22 cellular contexts compared by ENCODE assay signal in genomic region chr18:26791676-26792075, GRCh38.
"Had no signal": no experiment of that assay in that cellular context is flagged by ENCODE, and none has a peak within 500 bp of the region (broad histone marks: within the 10 kb centered on the region; RNA-seq: fewer than 3 reads in every experiment).

No MANE protein-coding gene starts in this region.

- ATAC-seq: activated CD4-positive, alpha-beta T cell treated with anti-CD3 and anti-CD28 coated beads for 36 hours; activated T-cell treated with anti-CD3 and anti-CD28 coated beads, Interleukin-2, amount 50 U/mL, for 72 hours; left colon; right lobe of liver; stimulated activated naive B cell treated with anti-CD40 and anti-IgM and Interleukin-4, amounts not matched to agents 10 μg/mL and 1 μg/mL and 100 μg/mL, for 72 hours had no signal

- H3K27me3 ChIP-seq: cardiac muscle cell, right lobe of liver had no signal

- H3K4me1 ChIP-seq: prostate gland, right lobe of liver had no signal

- DNase-seq: activated CD4-positive, alpha-beta memory T cell treated with anti-CD3 and anti-CD28 coated beads, Interleukin-2, amount 10 ng/mL, durations not matched to agents 7 days and 5 days; activated CD4-positive, alpha-beta T cell treated with anti-CD3 and anti-CD28 coated beads for 36 hours; activated CD8-positive, alpha-beta memory T cell treated with anti-CD3 and anti-CD28 coated beads, Interleukin-2, amount 50 U/mL, for 4 hours; activated gamma-delta T cell treated with Interleukin-2 at 50 U/mL for 16 hours; activated naive CD8-positive, alpha-beta T cell treated with anti-CD3 and anti-CD28 coated beads, Interleukin-2, amount 10 ng/mL, durations not matched to agents 7 days and 5 days; activated T-cell treated with anti-CD3 and anti-CD28 coated beads, Interleukin-2, amount 50 U/mL, for 72 hours; anterior cingulate cortex; hippocampal formation; left colon; naive B cell; right lobe of liver; stimulated activated CD4-positive, alpha-beta T cell treated with anti-CD3 and anti-CD28 coated beads, Interleukin-2, amount 100 ng/mL, for 24 hours; stimulated activated naive B cell treated with anti-CD40 and anti-IgM and Interleukin-4, amounts not matched to agents 10 μg/mL and 1 μg/mL and 100 μg/mL, for 72 hours; substantia nigra; T1000; trophoblast cell had no signal

- FAIRE-seq: colon, endothelial cell of umbilical vein had no signal

- H3K4me3 ChIP-seq: cardiac muscle cell, lung, prostate gland, right lobe of liver had no signal

- H3K36me3 ChIP-seq: cardiac muscle cell, prostate gland, right lobe of liver had no signal

- H3K27ac ChIP-seq: cardiac muscle cell, prostate gland, right lobe of liver, VCaP had no signal
